Comparison of ENCODE assay signal across 23 cellular contexts in genomic region chr2:124986136-124986535, GRCh38.
"Had no signal": no experiment of that assay in that cellular context is flagged by ENCODE, and none has a peak within 500 bp of the region (broad histone marks: within the 10 kb centered on the region; RNA-seq: fewer than 3 reads in every experiment).

No MANE protein-coding gene starts in this region.

- H3K27me3 ChIP-seq: MG63 had no signal

- DNase-seq: Karpas-422, KG1, MG63, NCI-H1092, NCI-H1105 treated with DMSO at 0.1 percent for 48 hours, NCI-H1417 treated with DMSO at 0.1 percent for 48 hours, NCI-H187, NCI-H2029, NCI-H2081 treated with DMSO at 0.1 percent for 48 hours, NCI-H2171, NCI-H226, NCI-H446, NCI-H510A, NCI-H524 treated with DMSO at 0.1 percent for 48 hours, NCI-H69, NCI-H774, RPMI8226, SHP77 treated with DMSO at 0.1 percent for 48 hours, SJCRH30 had no signal

- H3K4me1 ChIP-seq: SJCRH30 had no signal

- ATAC-seq: SK-N-SH treated with all-trans-retinoic acid at 6 μM for 48 hours had no signal

- H3K4me3 ChIP-seq: MG63, SJCRH30 had no signal

- FAIRE-seq: HTR-8/SVneo, RCC 7860 had no signal

- H3K9me3 ChIP-seq: MG63, SJCRH30 had no signal

- H3K27ac ChIP-seq: HL-60, SJCRH30 had no signal

- H3K36me3 ChIP-seq: MG63, SJCRH30 had no signal
